ENCODE assay signal across 1 cellular context in genomic region chr2:143089520-143089919, GRCh38. TPM values are rescaled to one million over a fixed set of nuclear protein-coding genes. Genes with fewer than 3 reads are reported as not detected.
"Had no signal": no experiment of that assay in that cellular context is flagged by ENCODE, and none has a peak within 500 bp of the region (broad histone marks: within the 10 kb centered on the region; RNA-seq: fewer than 3 reads in every experiment).

No MANE protein-coding gene starts in this region.

RNA-seq across cellular contexts. Expression of gene ARHGAP15, which starts 39.7 kb away (rescaled TPM):
- total RNA-seq: G401 had no signal
